Comparison of ENCODE assay signal across 20 cellular contexts in genomic region chr14:70170976-70171375, GRCh38. TPM values are rescaled to one million over a fixed set of nuclear protein-coding genes. Genes with fewer than 3 reads are reported as not detected.
"Had no signal": no experiment of that assay in that cellular context is flagged by ENCODE, and none has a peak within 500 bp of the region (broad histone marks: within the 10 kb centered on the region; RNA-seq: fewer than 3 reads in every experiment).

No MANE protein-coding gene starts in this region.

- FAIRE-seq: colon, keratinocyte had no signal

- H3K9me3 Mint-ChIP-seq: nephron had no signal

- H3K36me3 Mint-ChIP-seq: naive thymus-derived CD4-positive, alpha-beta T cell; neural progenitor cell; stimulated activated memory B cell treated with anti-CD40 and anti-IgM and Interleukin-4, amounts not matched to agents 10 μg/mL and 1 μg/mL and 100 μg/mL, for 72 hours; type B pancreatic cell had no signal

- DNase-seq: effector CD4-positive, alpha-beta T cell; foreskin fibroblast; gastrocnemius medialis; head of caudate nucleus; left ventricle myocardium superior; lower lobe of right lung; mucosa of descending colon; naive thymus-derived CD4-positive, alpha-beta T cell; spleen; stimulated activated CD4-positive, alpha-beta T cell treated with anti-CD3 and anti-CD28 coated beads, Interleukin-4, amount 100 ng/mL, for 4 hours; stimulated activated naive CD8-positive, alpha-beta T cell treated with anti-CD3 and anti-CD28 coated beads, Interleukin-15, Interleukin-2, amounts not matched to agents 100 U/mL and 50 U/mL, for 24 hours; testis; tibial artery had no signal

- H3K27ac Mint-ChIP-seq: naive thymus-derived CD4-positive, alpha-beta T cell; nephron; neural progenitor cell; progenitor cell of endocrine pancreas; stimulated activated memory B cell treated with anti-CD40 and anti-IgM and Interleukin-4, amounts not matched to agents 10 μg/mL and 1 μg/mL and 100 μg/mL, for 72 hours; type B pancreatic cell had no signal

- H3K27me3 Mint-ChIP-seq: stimulated activated memory B cell treated with anti-CD40 and anti-IgM and Interleukin-4, amounts not matched to agents 10 μg/mL and 1 μg/mL and 100 μg/mL, for 72 hours had no signal

- H3K4me3 Mint-ChIP-seq: naive thymus-derived CD4-positive, alpha-beta T cell; nephron; neural progenitor cell; stimulated activated memory B cell treated with anti-CD40 and anti-IgM and Interleukin-4, amounts not matched to agents 10 μg/mL and 1 μg/mL and 100 μg/mL, for 72 hours; type B pancreatic cell had no signal

- H3K4me1 Mint-ChIP-seq: nephron, neural progenitor cell had no signal

RNA-seq across cellular contexts. Expression of gene SLC8A3, which starts 17.8 kb away (rescaled TPM):
- polyA plus RNA-seq: keratinocyte; naive thymus-derived CD4-positive, alpha-beta T cell; spleen had no signal
